24 cellular contexts compared by ENCODE assay signal in the genomic region with DNA sequence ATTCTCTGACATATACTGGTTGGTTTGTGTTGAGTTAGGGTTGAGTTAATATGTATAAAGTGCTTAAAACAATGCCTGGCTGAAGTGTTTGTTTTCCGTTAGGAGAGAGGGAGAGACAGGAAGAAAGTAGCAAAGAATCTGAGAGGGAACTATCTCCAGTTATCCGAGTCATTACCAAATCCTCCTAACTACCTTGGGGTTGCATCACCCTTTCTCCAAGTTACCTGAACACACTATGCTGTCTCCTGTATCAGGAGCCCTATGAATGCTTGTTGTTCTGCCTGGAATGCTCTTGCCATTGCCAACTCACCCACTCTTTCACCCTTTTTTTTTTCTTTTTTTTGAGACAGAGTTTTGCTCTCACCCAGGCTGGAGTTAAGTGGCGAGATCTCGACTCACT. TPM values are rescaled to one million over a fixed set of nuclear protein-coding genes. Genes with fewer than 3 reads are reported as not detected.
DNase-seq lines count a peak whose midpoint lies in the region; ATAC-seq and TF ChIP-seq lines count a peak whose summit lies in the region.
"Had no signal": no experiment of that assay in that cellular context is flagged by ENCODE, and none has a peak within 500 bp of the region (broad histone marks: within the 10 kb centered on the region; RNA-seq: fewer than 3 reads in every experiment).

No MANE protein-coding gene starts in this region.

- peaks cover 16% of the 10 kb centered on the region for H3K4me1 Mint-ChIP-seq in WTC11

- H3K36me3 Mint-ChIP-seq in WTC11: no peaks in the 10 kb centered on the region
- H3K36me3 Mint-ChIP-seq: CD8-positive, alpha-beta T cell had no signal

- CTCF ChIA-PET in WTC11 (lab: Charles Lee): no interaction called here

- H3K9me3 Mint-ChIP-seq in WTC11: no peaks in the 10 kb centered on the region
- H3K9me3 Mint-ChIP-seq: CD8-positive, alpha-beta T cell had no signal

- ATAC-seq in WTC11 (peak; percentile 35), foreskin keratinocyte (peak; percentile 8), GM21825 (IDR thresholded peaks at IDR 0.05; ENCODE audit: unreplicated experiment) (no peak), GM18517 (IDR thresholded peaks at IDR 0.05; ENCODE audit: unreplicated experiment) (no peak)
- ATAC-seq: CD8-positive, alpha-beta T cell had no signal

- H3K4me1 ChIP-seq in HUES6 (ENCODE audit: control insufficient read depth, insufficient read depth, low read length): peaks cover 43% of the 10 kb centered on the region
- peaks cover 32% of the 10 kb centered on the region for H3K4me1 ChIP-seq in foreskin keratinocyte

- no peaks in the 10 kb centered on the region for H3K9me3 ChIP-seq in HUES6 (ENCODE audit: control insufficient read depth, insufficient read depth, low read depth, low read length)
- H3K9me3 ChIP-seq: spleen, thoracic aorta had no signal

- DNase-seq in WTC11 (ENCODE audit: low spot score) (no peak), foreskin keratinocyte (peak in 1 of 2 donors; percentile 69), renal cortical epithelial cell (ENCODE audit: low read depth) (peak; percentile 68)
- DNase-seq in effector CD4-positive, alpha-beta T cell: no peak
- DNase-seq: activated CD4-positive, alpha-beta T cell treated with anti-CD3 and anti-CD28 coated beads, Interleukin-2, amount 50 U/mL, for 4 hours; activated effector memory CD4-positive, alpha-beta T cell treated with Interleukin-2 at 50 U/mL for 16 hours; CD8-positive, alpha-beta T cell; cortex of kidney; DND-41; GM23248; KBM-7; kidney; NCI-H2171 treated with DMSO at 0.1 percent for 48 hours; NCI-H69; nucleus accumbens; spleen; stimulated activated CD4-positive, alpha-beta T cell treated with anti-CD3 and anti-CD28 coated beads, Interleukin-4, amount 100 ng/mL, for 24 hours; stimulated activated naive CD4-positive, alpha-beta T cell treated with Interleukin-2 at 50 U/mL for 16 hours had no signal

- H3K27me3 ChIP-seq in HUES6 (ENCODE audit: control insufficient read depth, insufficient read depth, low read length) (no peaks in the 10 kb centered on the region), foreskin keratinocyte (no peaks in the 10 kb centered on the region)
- H3K27me3 ChIP-seq: spleen had no signal

- no peak for TF ChIP-seq CTCF in WTC11 (IDR thresholded peaks at IDR 0.05)
- TF ChIP-seq CTCF in foreskin keratinocyte (conservative IDR thresholded peaks at IDR 0.05): no peak

- H3K4me3 ChIP-seq in HUES6 (ENCODE audit: low read depth, low read length): no peak overlapping the region
- H3K4me3 ChIP-seq: lung, spleen, thoracic aorta had no signal

- no peaks in the 10 kb centered on the region; the same call in 1 of the 2 replicates for H3K27me3 Mint-ChIP-seq in WTC11 (ENCODE audit: low read depth)

- H3K27ac Mint-ChIP-seq in WTC11: peak overlapping the region; percentile 39; the same call in 1 of the 2 replicates
- H3K27ac Mint-ChIP-seq: CD8-positive, alpha-beta T cell had no signal

- H3K4me3 Mint-ChIP-seq in WTC11: no peak overlapping the region
- H3K4me3 Mint-ChIP-seq: CD8-positive, alpha-beta T cell had no signal

- POLR2A ChIA-PET in WTC11 (lab: Charles Lee): interaction anchor here (0.5 kb wide), 1 partner anchor 199 kb away, joined by 3 read pairs; no protein-coding TSS in a partner anchor

- H3K27ac ChIP-seq in HUES6 (ENCODE audit: low read depth, low read length) (no peak overlapping the region), foreskin keratinocyte (no peak overlapping the region)
- H3K27ac ChIP-seq: HL-60, spleen, thoracic aorta had no signal

- H3K36me3 ChIP-seq in HUES6 (ENCODE audit: control insufficient read depth, insufficient read depth, low read length): no peaks in the 10 kb centered on the region
- H3K36me3 ChIP-seq: spleen, thoracic aorta had no signal

- H3K9ac ChIP-seq in HUES6 (ENCODE audit: low read length): peak overlapping the region; percentile 36
- H3K9ac ChIP-seq: GM23248 had no signal

TF ChIP-seq in WTC11, 78 proteins besides CTCF, POLR2A, EP300 and RAD21 (continues in another document):
- TF ChIP-seq NR1H2 (CRISPR knock-in tag; IDR thresholded peaks at IDR 0.05): no peak
- no peak for TF ChIP-seq TEAD4 (CRISPR knock-in tag; IDR thresholded peaks at IDR 0.05)
- TF ChIP-seq, protein P1, sequence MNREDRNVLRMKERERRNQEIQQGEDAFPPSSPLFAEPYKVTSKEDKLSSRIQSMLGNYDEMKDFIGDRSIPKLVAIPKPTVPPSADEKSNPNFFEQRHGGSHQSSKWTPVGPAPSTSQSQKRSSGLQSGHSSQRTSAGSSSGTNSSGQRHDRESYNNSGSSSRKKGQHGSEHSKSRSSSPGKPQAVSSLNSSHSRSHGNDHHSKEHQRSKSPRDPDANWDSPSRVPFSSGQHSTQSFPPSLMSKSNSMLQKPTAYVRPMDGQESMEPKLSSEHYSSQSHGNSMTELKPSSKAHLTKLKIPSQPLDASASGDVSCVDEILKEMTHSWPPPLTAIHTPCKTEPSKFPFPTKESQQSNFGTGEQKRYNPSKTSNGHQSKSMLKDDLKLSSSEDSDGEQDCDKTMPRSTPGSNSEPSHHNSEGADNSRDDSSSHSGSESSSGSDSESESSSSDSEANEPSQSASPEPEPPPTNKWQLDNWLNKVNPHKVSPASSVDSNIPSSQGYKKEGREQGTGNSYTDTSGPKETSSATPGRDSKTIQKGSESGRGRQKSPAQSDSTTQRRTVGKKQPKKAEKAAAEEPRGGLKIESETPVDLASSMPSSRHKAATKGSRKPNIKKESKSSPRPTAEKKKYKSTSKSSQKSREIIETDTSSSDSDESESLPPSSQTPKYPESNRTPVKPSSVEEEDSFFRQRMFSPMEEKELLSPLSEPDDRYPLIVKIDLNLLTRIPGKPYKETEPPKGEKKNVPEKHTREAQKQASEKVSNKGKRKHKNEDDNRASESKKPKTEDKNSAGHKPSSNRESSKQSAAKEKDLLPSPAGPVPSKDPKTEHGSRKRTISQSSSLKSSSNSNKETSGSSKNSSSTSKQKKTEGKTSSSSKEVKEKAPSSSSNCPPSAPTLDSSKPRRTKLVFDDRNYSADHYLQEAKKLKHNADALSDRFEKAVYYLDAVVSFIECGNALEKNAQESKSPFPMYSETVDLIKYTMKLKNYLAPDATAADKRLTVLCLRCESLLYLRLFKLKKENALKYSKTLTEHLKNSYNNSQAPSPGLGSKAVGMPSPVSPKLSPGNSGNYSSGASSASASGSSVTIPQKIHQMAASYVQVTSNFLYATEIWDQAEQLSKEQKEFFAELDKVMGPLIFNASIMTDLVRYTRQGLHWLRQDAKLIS (CRISPR knock-in tag; IDR thresholded peaks at IDR 0.05; ENCODE audit: borderline replicate concordance): no peak
- TF ChIP-seq, protein P2, sequence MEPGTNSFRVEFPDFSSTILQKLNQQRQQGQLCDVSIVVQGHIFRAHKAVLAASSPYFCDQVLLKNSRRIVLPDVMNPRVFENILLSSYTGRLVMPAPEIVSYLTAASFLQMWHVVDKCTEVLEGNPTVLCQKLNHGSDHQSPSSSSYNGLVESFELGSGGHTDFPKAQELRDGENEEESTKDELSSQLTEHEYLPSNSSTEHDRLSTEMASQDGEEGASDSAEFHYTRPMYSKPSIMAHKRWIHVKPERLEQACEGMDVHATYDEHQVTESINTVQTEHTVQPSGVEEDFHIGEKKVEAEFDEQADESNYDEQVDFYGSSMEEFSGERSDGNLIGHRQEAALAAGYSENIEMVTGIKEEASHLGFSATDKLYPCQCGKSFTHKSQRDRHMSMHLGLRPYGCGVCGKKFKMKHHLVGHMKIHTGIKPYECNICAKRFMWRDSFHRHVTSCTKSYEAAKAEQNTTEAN (CRISPR knock-in tag; IDR thresholded peaks at IDR 0.05): no peak
- TF ChIP-seq, protein P3, sequence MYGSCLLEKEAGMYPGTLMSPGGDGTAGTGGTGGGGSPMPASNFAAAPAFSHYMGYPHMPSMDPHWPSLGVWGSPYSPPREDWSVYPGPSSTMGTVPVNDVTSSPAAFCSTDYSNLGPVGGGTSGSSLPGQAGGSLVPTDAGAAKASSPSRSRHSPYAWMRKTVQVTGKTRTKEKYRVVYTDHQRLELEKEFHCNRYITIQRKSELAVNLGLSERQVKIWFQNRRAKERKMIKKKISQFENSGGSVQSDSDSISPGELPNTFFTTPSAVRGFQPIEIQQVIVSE (CRISPR knock-in tag; IDR thresholded peaks at IDR 0.05; ENCODE audit: borderline replicate concordance): no peak
- TF ChIP-seq, protein P4, sequence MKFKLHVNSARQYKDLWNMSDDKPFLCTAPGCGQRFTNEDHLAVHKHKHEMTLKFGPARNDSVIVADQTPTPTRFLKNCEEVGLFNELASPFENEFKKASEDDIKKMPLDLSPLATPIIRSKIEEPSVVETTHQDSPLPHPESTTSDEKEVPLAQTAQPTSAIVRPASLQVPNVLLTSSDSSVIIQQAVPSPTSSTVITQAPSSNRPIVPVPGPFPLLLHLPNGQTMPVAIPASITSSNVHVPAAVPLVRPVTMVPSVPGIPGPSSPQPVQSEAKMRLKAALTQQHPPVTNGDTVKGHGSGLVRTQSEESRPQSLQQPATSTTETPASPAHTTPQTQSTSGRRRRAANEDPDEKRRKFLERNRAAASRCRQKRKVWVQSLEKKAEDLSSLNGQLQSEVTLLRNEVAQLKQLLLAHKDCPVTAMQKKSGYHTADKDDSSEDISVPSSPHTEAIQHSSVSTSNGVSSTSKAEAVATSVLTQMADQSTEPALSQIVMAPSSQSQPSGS (CRISPR knock-in tag; IDR thresholded peaks at IDR 0.05; ENCODE audit: borderline replicate concordance, low read depth): no peak
- TF ChIP-seq NFE2L1 (CRISPR knock-in tag; IDR thresholded peaks at IDR 0.05): no peak
- no peak for TF ChIP-seq NFYB (CRISPR knock-in tag; conservative IDR thresholded peaks at IDR 0.05; ENCODE audit: low read depth)
- TF ChIP-seq, protein P5, sequence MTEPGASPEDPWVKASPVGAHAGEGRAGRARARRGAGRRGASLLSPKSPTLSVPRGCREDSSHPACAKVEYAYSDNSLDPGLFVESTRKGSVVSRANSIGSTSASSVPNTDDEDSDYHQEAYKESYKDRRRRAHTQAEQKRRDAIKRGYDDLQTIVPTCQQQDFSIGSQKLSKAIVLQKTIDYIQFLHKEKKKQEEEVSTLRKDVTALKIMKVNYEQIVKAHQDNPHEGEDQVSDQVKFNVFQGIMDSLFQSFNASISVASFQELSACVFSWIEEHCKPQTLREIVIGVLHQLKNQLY (CRISPR knock-in tag; IDR thresholded peaks at IDR 0.05): no peak
- TF ChIP-seq, protein P6, sequence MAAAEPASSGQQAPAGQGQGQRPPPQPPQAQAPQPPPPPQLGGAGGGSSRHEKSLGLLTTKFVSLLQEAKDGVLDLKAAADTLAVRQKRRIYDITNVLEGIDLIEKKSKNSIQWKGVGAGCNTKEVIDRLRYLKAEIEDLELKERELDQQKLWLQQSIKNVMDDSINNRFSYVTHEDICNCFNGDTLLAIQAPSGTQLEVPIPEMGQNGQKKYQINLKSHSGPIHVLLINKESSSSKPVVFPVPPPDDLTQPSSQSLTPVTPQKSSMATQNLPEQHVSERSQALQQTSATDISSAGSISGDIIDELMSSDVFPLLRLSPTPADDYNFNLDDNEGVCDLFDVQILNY (CRISPR knock-in tag; IDR thresholded peaks at IDR 0.05): no peak

RNA-seq across cellular contexts. Expression of a gene that starts 47.9 kb away (rescaled TPM):
- 26.5 to 30.0 TPM (median 27.7 TPM) in 3 replicates for total RNA-seq in WTC11 (2021)
- total RNA-seq in foreskin keratinocyte: 63.5 and 83.7 TPM in 2 replicates
- polyA plus RNA-seq in foreskin keratinocyte: 11.6 and 13.2 TPM in 2 replicates
- 694 and 876 TPM in 2 replicates for total RNA-seq in renal cortical epithelial cell

RNA-seq across cellular contexts. Expression of a gene that starts 55.9 kb away (rescaled TPM):
- total RNA-seq in WTC11 (2021) (60.0 to 60.9 TPM (median 60.5 TPM) in 3 replicates), foreskin keratinocyte (89.8 and 98.0 TPM in 2 replicates), renal cortical epithelial cell (85.1 and 115 TPM in 2 replicates)
- 56.3 and 65.0 TPM in 2 replicates for polyA plus RNA-seq in foreskin keratinocyte

Comparison
In these comparisons a context has a peak if more than half of its experiments do, and no peak if none do; other contexts are left out.
1. ATAC-seq: peak in WTC11 (single experiment) and foreskin keratinocyte (single experiment); none in GM21825 (single experiment) and GM18517 (single experiment).